7 cellular contexts compared by ENCODE assay signal in genomic region chr4:152240232-152240631, GRCh38.
"Had no signal": no experiment of that assay in that cellular context is flagged by ENCODE, and none has a peak within 500 bp of the region (broad histone marks: within the 10 kb centered on the region; RNA-seq: fewer than 3 reads in every experiment).

No MANE protein-coding gene starts in this region.

- H3K4me3 ChIP-seq: K562 had no signal

- ATAC-seq: HepG2, K562 had no signal

- DNase-seq: IMR-90, KBM-7, KG1 had no signal

- H3K27ac ChIP-seq: HL-60 had no signal

- FAIRE-seq: HepG2, HTR-8/SVneo, K562 had no signal
